Comparison of ENCODE assay signal across 31 cellular contexts in genomic region chr11:45287316-45287903, GRCh38. TPM values are rescaled to one million over a fixed set of nuclear protein-coding genes. Genes with fewer than 3 reads are reported as not detected.
"Had no signal": no experiment of that assay in that cellular context is flagged by ENCODE, and none has a peak within 500 bp of the region (broad histone marks: within the 10 kb centered on the region; RNA-seq: fewer than 3 reads in every experiment).

No MANE protein-coding gene starts in this region.

- DNase-seq: dermis blood vessel endothelial cell; effector memory CD4-positive, alpha-beta T cell; foreskin keratinocyte; heart left ventricle; left colon; left ventricle myocardium superior; lower lobe of right lung; naive thymus-derived CD8-positive, alpha-beta T cell; occipital lobe; ovary; posterior cingulate gyrus; retina; stimulated activated CD4-positive, alpha-beta T cell treated with anti-CD3 and anti-CD28 coated beads, Interleukin-12 subunit alpha, Interleukin-12 subunit beta, amount 100 ng/mL, for 4 hours; stimulated activated CD4-positive, alpha-beta T cell treated with anti-CD3 and anti-CD28 coated beads, Interleukin-1b, Interleukin-23, amount 100 ng/mL, for 48 hours; stimulated activated CD4-positive, alpha-beta T cell treated with anti-CD3 and anti-CD28 coated beads, Interleukin-4, amount 100 ng/mL, for 1 hour; stimulated activated CD8-positive, alpha-beta memory T cell treated with anti-CD3 and anti-CD28 coated beads, Interleukin-4, amount 100 ng/mL, for 48 hours; stimulated activated naive CD4-positive, alpha-beta T cell; stimulated activated naive CD8-positive, alpha-beta T cell treated with anti-CD3 and anti-CD28 coated beads, Interleukin-15, amount 100 ng/mL, for 72 hours; trophoblast cell had no signal

- ATAC-seq: foreskin keratinocyte; gastroesophageal sphincter; heart left ventricle; left ventricle myocardium superior; lower lobe of right lung; naive thymus-derived CD8-positive, alpha-beta T cell; sciatic nerve; stimulated activated naive CD8-positive, alpha-beta T cell treated with anti-CD3 and anti-CD28 coated beads, Interleukin-15, amount 100 ng/mL, for 72 hours had no signal

- H3K27ac ChIP-seq: coronary artery, esophagus muscularis mucosa, foreskin keratinocyte, gastroesophageal sphincter, heart left ventricle, lower lobe of right lung, ovary, suprapubic skin had no signal

- H3K4me3 Mint-ChIP-seq: naive thymus-derived CD8-positive, alpha-beta T cell; stimulated activated naive CD8-positive, alpha-beta T cell treated with anti-CD3 and anti-CD28 coated beads, Interleukin-15, amount 100 ng/mL, for 72 hours had no signal

- H3K27ac Mint-ChIP-seq: naive thymus-derived CD8-positive, alpha-beta T cell; stimulated activated naive CD8-positive, alpha-beta T cell treated with anti-CD3 and anti-CD28 coated beads, Interleukin-15, amount 100 ng/mL, for 72 hours had no signal

- H3K36me3 Mint-ChIP-seq: naive thymus-derived CD8-positive, alpha-beta T cell had no signal

- H3K79me2 ChIP-seq: hepatocyte had no signal

- H3K4me1 ChIP-seq: foreskin keratinocyte had no signal

- H3K9me3 ChIP-seq: suprapubic skin had no signal

- H3K27me3 ChIP-seq: ovary had no signal

- H3K9me3 Mint-ChIP-seq: naive thymus-derived CD8-positive, alpha-beta T cell had no signal

- H3K4me3 ChIP-seq: coronary artery, esophagus muscularis mucosa, gastroesophageal sphincter, heart left ventricle, hepatocyte, lower lobe of right lung, ovary, smooth muscle cell, suprapubic skin had no signal

- H3K36me3 ChIP-seq: esophagus muscularis mucosa, gastroesophageal sphincter, heart left ventricle, lower lobe of right lung, ovary, suprapubic skin had no signal

- H3K4me1 Mint-ChIP-seq: naive thymus-derived CD8-positive, alpha-beta T cell had no signal

RNA-seq across cellular contexts. Expression of gene SYT13, which starts 1.3 kb away (rescaled TPM):
- total RNA-seq: dermis blood vessel endothelial cell; endothelial cell of umbilical vein; fibroblast of lung; foreskin keratinocyte; lower lobe of right lung; mesenteric fat pad; naive thymus-derived CD8-positive, alpha-beta T cell; pulmonary artery endothelial cell; sciatic nerve had no signal
- polyA plus RNA-seq: endothelial cell of umbilical vein; fibroblast of lung; foreskin keratinocyte; naive thymus-derived CD8-positive, alpha-beta T cell; urinary bladder had no signal
